1 cellular context compared by ENCODE assay signal in genomic region chr2:206442854-206443734, GRCh38.
TF ChIP-seq lines count a peak whose summit lies in the region.

Gene ADAM23 (plus strand): TSS chr2:206443532. CDS start chr2:206443867, 335 bp downstream.

TF ChIP-seq in HEK293, 187 proteins besides CTCF, POLR2A, EP300 and RAD21 (continued from another document):
- TF ChIP-seq ZBTB10 (tag by site-specific recombination; IDR thresholded peaks at IDR 0.05) = no peak
- TF ChIP-seq ZNF324 (tag by site-specific recombination; IDR thresholded peaks at IDR 0.05) = no peak
- no peak for TF ChIP-seq ZNF248 (tag by site-specific recombination; IDR thresholded peaks at IDR 0.05)
- TF ChIP-seq ZSCAN23 (tag by site-specific recombination; IDR thresholded peaks at IDR 0.05) = no peak
- TF ChIP-seq, protein P1, sequence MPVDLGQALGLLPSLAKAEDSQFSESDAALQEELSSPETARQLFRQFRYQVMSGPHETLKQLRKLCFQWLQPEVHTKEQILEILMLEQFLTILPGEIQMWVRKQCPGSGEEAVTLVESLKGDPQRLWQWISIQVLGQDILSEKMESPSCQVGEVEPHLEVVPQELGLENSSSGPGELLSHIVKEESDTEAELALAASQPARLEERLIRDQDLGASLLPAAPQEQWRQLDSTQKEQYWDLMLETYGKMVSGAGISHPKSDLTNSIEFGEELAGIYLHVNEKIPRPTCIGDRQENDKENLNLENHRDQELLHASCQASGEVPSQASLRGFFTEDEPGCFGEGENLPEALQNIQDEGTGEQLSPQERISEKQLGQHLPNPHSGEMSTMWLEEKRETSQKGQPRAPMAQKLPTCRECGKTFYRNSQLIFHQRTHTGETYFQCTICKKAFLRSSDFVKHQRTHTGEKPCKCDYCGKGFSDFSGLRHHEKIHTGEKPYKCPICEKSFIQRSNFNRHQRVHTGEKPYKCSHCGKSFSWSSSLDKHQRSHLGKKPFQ (tag by site-specific recombination; IDR thresholded peaks at IDR 0.05) = no peak
- TF ChIP-seq ZBTB20 (tag by site-specific recombination; IDR thresholded peaks at IDR 0.05) = 0 out of 2 replicates have a peak, but pooled peaks have one; percentile 25
